In the genomic region with DNA sequence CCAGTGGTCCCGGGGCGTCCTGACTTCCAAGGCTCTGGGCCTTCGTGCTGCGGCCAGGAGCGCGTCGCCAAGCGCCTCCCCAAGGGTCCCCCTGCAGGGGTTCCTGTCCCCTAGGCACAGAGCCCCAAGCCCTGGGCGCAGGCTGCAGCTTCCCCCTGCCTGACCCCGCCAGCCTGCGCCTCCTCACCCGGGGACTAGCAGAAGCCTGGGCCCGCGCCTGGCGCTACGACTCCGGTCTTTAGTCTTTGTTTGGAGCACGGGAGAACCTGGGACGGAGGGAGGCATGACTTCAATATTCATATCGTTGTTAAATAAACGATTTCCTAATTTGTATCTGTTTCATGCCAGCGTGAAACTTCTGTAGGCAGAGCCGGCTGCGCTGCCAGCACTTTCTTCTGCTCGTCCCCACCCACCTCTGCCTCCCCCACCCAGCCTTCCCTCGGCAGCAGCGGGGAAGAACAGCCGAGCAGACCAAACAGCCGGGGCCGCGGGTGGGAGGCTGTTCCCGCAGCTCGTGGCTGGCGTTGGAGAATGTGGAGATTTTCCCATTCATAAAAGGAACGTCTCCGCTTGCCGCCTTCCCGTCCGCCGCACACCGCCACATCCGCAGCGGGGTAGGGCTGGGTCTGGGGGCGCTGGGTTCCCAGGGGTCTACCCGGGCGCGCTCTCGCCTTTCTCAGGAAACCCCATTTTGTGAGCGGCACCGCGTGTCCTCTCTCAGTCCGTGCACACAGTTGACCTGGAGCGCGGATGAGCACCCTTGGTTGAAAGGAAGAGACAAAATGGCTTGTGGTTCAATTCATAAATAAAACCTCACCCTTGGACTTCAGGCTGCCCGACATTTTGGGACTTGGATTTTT, we compare ENCODE assay signal across 11 cellular contexts. TPM values are rescaled to one million over a fixed set of nuclear protein-coding genes. Genes with fewer than 3 reads are reported as not detected.
DNase-seq lines count a peak whose midpoint lies in the region; TF ChIP-seq lines count a peak whose summit lies in the region.
"Had no signal": no experiment of that assay in that cellular context is flagged by ENCODE, and none has a peak within 500 bp of the region (broad histone marks: within the 10 kb centered on the region; RNA-seq: fewer than 3 reads in every experiment).

No MANE protein-coding gene starts in this region.

- peaks cover 25% of the 10 kb centered on the region for H3K27me3 Mint-ChIP-seq in HFFc6 (ENCODE audit: insufficient read depth)

- no peaks in the 10 kb centered on the region for H3K36me3 Mint-ChIP-seq in HFFc6 (ENCODE audit: low read depth)

- no peak overlapping the region for H3K4me3 Mint-ChIP-seq in HFFc6

- peak overlapping the region in 5 of 7 experiments; percentile 8 to 33 (median 13) for H3K4me3 ChIP-seq in skin epidermis
- H3K4me3 ChIP-seq: BLaER1 had no signal

- no peaks in the 10 kb centered on the region for H3K4me1 Mint-ChIP-seq in HFFc6 (ENCODE audit: low read depth)

- TF ChIP-seq CTCF in HFFc6 (IDR thresholded peaks at IDR 0.05): no peak

- no peaks in the 10 kb centered on the region for H3K9me3 Mint-ChIP-seq in HFFc6

- H3K27ac Mint-ChIP-seq in HFFc6: no peak overlapping the region

- peak; percentile 3 for DNase-seq in activated CD4-positive, alpha-beta T cell treated with anti-CD3 and anti-CD28 coated beads for 48 hours
- DNase-seq in activated CD4-positive, alpha-beta T cell treated with anti-CD3 and anti-CD28 coated beads for 1 hour: no peak
- DNase-seq in anterior cingulate cortex (lab: John Stamatoyannopoulos, UW) (peak in 36 of 58 donors; percentile 10 to 72 (median 34)), inferior parietal cortex (ENCODE audit: extremely low spot score) (peak; percentile 19), LoVo (ENCODE audit: low spot score) (no peak), HFFc6 (no peak), HT-29 (ENCODE audit: low spot score) (no peak)
- DNase-seq: T-helper 1 cell had no signal

- H3K27ac ChIP-seq in skin epidermis: no peak overlapping the region
- H3K27ac ChIP-seq: BLaER1 had no signal

RNA-seq across cellular contexts. Expression of a gene that starts 0.8 kb away (rescaled TPM):
- total RNA-seq in HFFc6 (2021; fragmentation: NEBNext Ultra II Directional; extraction: Animal tissue kit (Norgen Biotek cat#: 25700)): not detected
- total RNA-seq in HT-29 (2014; rRNA removed; shearing (Covaris generic)): 0.03 and 0.05 TPM in 2 replicates
- total RNA-seq: lung microvascular endothelial cell had no signal

Comparison
In these comparisons a context has a peak if more than half of its experiments do, and no peak if none do; other contexts are left out.
1. DNase-seq: peak in activated CD4-positive, alpha-beta T cell treated with anti-CD3 and anti-CD28 coated beads for 48 hours (single experiment), anterior cingulate cortex (36 of 58) and inferior parietal cortex (single experiment); none in activated CD4-positive, alpha-beta T cell treated with anti-CD3 and anti-CD28 coated beads for 1 hour (single experiment), LoVo (single experiment), HFFc6 (single experiment) and HT-29 (single experiment).